Comparison of ENCODE assay signal across 21 cellular contexts in the genomic region with DNA sequence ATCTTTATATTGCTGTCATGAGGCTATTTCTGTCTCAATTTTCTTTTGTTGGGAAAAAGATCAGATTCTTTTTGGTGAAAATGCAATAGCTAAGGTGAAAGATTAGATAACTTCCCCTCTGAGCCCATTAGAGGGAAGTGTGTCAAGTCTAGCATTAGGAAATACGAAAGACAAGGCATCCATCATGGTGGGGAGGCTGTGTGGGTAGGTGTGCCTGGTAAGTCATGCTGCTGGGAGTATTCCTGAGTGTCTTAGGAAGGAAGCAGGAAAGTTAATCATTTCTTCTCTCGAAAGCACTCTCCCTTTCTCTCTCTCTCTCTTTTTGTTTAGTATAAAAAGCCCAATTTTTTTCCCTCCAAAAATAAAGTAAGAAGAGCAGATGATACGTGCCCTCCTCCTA.
"Had no signal": no experiment of that assay in that cellular context is flagged by ENCODE, and none has a peak within 500 bp of the region (broad histone marks: within the 10 kb centered on the region; RNA-seq: fewer than 3 reads in every experiment).

No MANE protein-coding gene starts in this region.

- H3K9me3 Mint-ChIP-seq: type B pancreatic cell had no signal

- H3K27ac Mint-ChIP-seq: natural killer cell; progenitor cell of endocrine pancreas; stimulated activated effector memory CD8-positive, alpha-beta T cell treated with anti-CD3 and anti-CD28 coated beads, Interleukin-12 subunit alpha, Interleukin-12 subunit beta, amount 100 ng/mL, for 72 hours; stimulated activated naive CD8-positive, alpha-beta T cell treated with anti-CD3 and anti-CD28 coated beads, Interleukin-15, Interleukin-2, amounts not matched to agents 100 ng/mL and 50 ng/mL, for 24 hours; type B pancreatic cell had no signal

- H3K4me3 Mint-ChIP-seq: naive B cell; natural killer cell; stimulated activated effector memory CD8-positive, alpha-beta T cell treated with anti-CD3 and anti-CD28 coated beads, Interleukin-12 subunit alpha, Interleukin-12 subunit beta, amount 100 ng/mL, for 72 hours; stimulated activated naive CD8-positive, alpha-beta T cell treated with anti-CD3 and anti-CD28 coated beads, Interleukin-15, Interleukin-2, amounts not matched to agents 100 ng/mL and 50 ng/mL, for 24 hours; type B pancreatic cell had no signal

- H3K27me3 Mint-ChIP-seq: naive B cell; progenitor cell of endocrine pancreas; stimulated activated naive CD8-positive, alpha-beta T cell treated with anti-CD3 and anti-CD28 coated beads, Interleukin-15, Interleukin-2, amounts not matched to agents 100 ng/mL and 50 ng/mL, for 24 hours; type B pancreatic cell had no signal

- ATAC-seq: left cardiac atrium; left lung; lower lobe of right lung; natural killer cell; stimulated activated effector memory CD8-positive, alpha-beta T cell treated with anti-CD3 and anti-CD28 coated beads, Interleukin-12 subunit alpha, Interleukin-12 subunit beta, amount 100 ng/mL, for 72 hours had no signal

- H3K4me1 Mint-ChIP-seq: naive B cell; natural killer cell; stimulated activated effector memory CD8-positive, alpha-beta T cell treated with anti-CD3 and anti-CD28 coated beads, Interleukin-12 subunit alpha, Interleukin-12 subunit beta, amount 100 ng/mL, for 72 hours had no signal

- DNase-seq: heart right ventricle; islet precursor cell; left cardiac atrium; left lung; lower lobe of right lung; mammary epithelial cell; mesenchymal stem cell; naive B cell; natural killer cell; ovary; sigmoid colon; small intestine; spleen; stimulated activated CD4-positive, alpha-beta T cell treated with anti-CD3 and anti-CD28 coated beads, Interleukin-4, amount 100 ng/mL, for 24 hours; stimulated activated naive CD4-positive, alpha-beta T cell; substantia nigra; uterus had no signal
